20 cellular contexts compared by ENCODE assay signal in the genomic region with DNA sequence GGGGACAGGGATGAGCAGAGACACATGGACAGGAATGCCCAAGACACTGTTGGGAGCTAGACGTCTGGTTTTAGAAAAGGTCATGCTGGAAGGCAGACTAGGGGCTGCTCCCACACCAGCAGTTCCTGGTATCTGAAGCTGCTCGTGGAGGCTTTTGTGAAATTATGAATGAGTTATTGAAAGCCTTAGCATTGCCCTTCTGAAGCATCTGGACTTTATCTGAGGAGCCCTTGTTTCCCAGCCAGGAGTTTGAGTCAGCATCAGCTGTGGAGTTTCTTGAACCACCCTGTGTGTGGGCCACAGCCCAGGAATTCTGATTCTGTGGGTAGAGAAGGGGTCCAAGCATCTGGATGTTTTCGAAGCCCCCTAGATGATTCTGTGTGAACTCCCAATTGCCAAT.
A peak's percentile ranks its signal among the peaks of the same experiment; 100 is the strongest.
DNase-seq lines count a peak whose midpoint lies in the region; ATAC-seq, FAIRE-seq and TF ChIP-seq lines count a peak whose summit lies in the region.
"Had no signal": no experiment of that assay in that cellular context is flagged by ENCODE, and none has a peak within 500 bp of the region (broad histone marks: within the 10 kb centered on the region; RNA-seq: fewer than 3 reads in every experiment).

No MANE protein-coding gene starts in this region.

- no peak for FAIRE-seq in urothelium cell line (lab: Jason Lieb, UNC)

- peaks cover 14% of the 10 kb centered on the region for H3K4me1 Mint-ChIP-seq in activated T-helper 17 cell treated with anti-CD3 and anti-CD28 coated beads, Interleukin-2, amount 50 U/mL, for 72 hours
- H3K4me1 Mint-ChIP-seq: activated B cell treated with CpG ODN at 0.5 μM for 24 hours had no signal

- H3K27me3 Mint-ChIP-seq in activated T-helper 17 cell treated with anti-CD3 and anti-CD28 coated beads, Interleukin-2, amount 50 U/mL, for 72 hours, result no peaks in the 10 kb centered on the region
- H3K27me3 Mint-ChIP-seq: activated B cell treated with CpG ODN at 0.5 μM for 24 hours; stimulated activated naive CD8-positive, alpha-beta T cell treated with anti-CD3 and anti-CD28 coated beads, Interleukin-15, Interleukin-2, amounts not matched to agents 100 ng/mL and 50 ng/mL, for 24 hours had no signal

- H3K4me3 Mint-ChIP-seq in activated T-helper 17 cell treated with anti-CD3 and anti-CD28 coated beads, Interleukin-2, amount 50 U/mL, for 72 hours, result no peak overlapping the region
- H3K4me3 Mint-ChIP-seq: activated B cell treated with CpG ODN at 0.5 μM for 24 hours; activated T-helper 1 cell treated with anti-CD3 and anti-CD28 coated beads, Interleukin-12 subunit alpha, Interleukin-12 subunit beta, Interleukin-2, Interleukin-4 antibody, amounts not matched to agents 30 ng/mL and 10 ng/mL and 1 ng/mL, durations not matched to agents 14 hours and 24 hours and 36 hours; immature natural killer cell; nephron; stimulated activated naive CD8-positive, alpha-beta T cell treated with anti-CD3 and anti-CD28 coated beads, Interleukin-15, Interleukin-2, amounts not matched to agents 100 ng/mL and 50 ng/mL, for 24 hours; T-helper 1 cell treated with Interleukin-12 subunit alpha and Interleukin-12 subunit beta and Interleukin-4 antibody, amounts not matched to agents 30 μg/mL and 1 μg/mL, for 36 hours had no signal

- peak overlapping the region; percentile 5 for H3K27ac Mint-ChIP-seq in activated T-helper 17 cell treated with anti-CD3 and anti-CD28 coated beads, Interleukin-2, amount 50 U/mL, for 72 hours
- H3K27ac Mint-ChIP-seq: activated B cell treated with CpG ODN at 0.5 μM for 24 hours; activated T-helper 1 cell treated with anti-CD3 and anti-CD28 coated beads, Interleukin-12 subunit alpha, Interleukin-12 subunit beta, Interleukin-2, Interleukin-4 antibody, amounts not matched to agents 30 ng/mL and 10 ng/mL and 1 ng/mL, durations not matched to agents 14 hours and 24 hours and 36 hours; immature natural killer cell; nephron; stimulated activated naive CD8-positive, alpha-beta T cell treated with anti-CD3 and anti-CD28 coated beads, Interleukin-15, Interleukin-2, amounts not matched to agents 100 ng/mL and 50 ng/mL, for 24 hours; T-helper 1 cell treated with Interleukin-12 subunit alpha and Interleukin-12 subunit beta and Interleukin-4 antibody, amounts not matched to agents 30 μg/mL and 1 μg/mL, for 36 hours had no signal

- H3K9me3 Mint-ChIP-seq in activated T-helper 17 cell treated with anti-CD3 and anti-CD28 coated beads, Interleukin-2, amount 50 U/mL, for 72 hours, result no peaks in the 10 kb centered on the region
- H3K9me3 Mint-ChIP-seq: activated B cell treated with CpG ODN at 0.5 μM for 24 hours; activated T-helper 1 cell treated with anti-CD3 and anti-CD28 coated beads, Interleukin-12 subunit alpha, Interleukin-12 subunit beta, Interleukin-2, Interleukin-4 antibody, amounts not matched to agents 30 ng/mL and 10 ng/mL and 1 ng/mL, durations not matched to agents 14 hours and 24 hours and 36 hours; immature natural killer cell; nephron; stimulated activated naive CD8-positive, alpha-beta T cell treated with anti-CD3 and anti-CD28 coated beads, Interleukin-15, Interleukin-2, amounts not matched to agents 100 ng/mL and 50 ng/mL, for 24 hours; T-helper 1 cell treated with Interleukin-12 subunit alpha and Interleukin-12 subunit beta and Interleukin-4 antibody, amounts not matched to agents 30 μg/mL and 1 μg/mL, for 36 hours had no signal

- DNase-seq in AG10803 (ENCODE audit: low read depth) (peak; percentile 66), fibroblast of the aortic adventitia (ENCODE audit: low read depth) (peak; percentile 81), nucleus accumbens (lab: John Stamatoyannopoulos, UW) (peak in 40 of 56 donors; percentile 10 to 64 (median 36)), urothelium cell line (ENCODE audit: low spot score) (no peak), NCI-H146 treated with DMSO at 0.1 percent for 48 hours (lab: John Stamatoyannopoulos, UW; ENCODE audit: unreplicated experiment) (no peak), NCI-H1105 (lab: John Stamatoyannopoulos, UW) (no peak)
- DNase-seq: activated B cell treated with CpG ODN at 0.5 μM for 24 hours; activated CD8-positive, alpha-beta memory T cell treated with anti-CD3 and anti-CD28 coated beads for 24 hours; GDM1; immature natural killer cell; NCI-H1694 treated with DMSO at 0.1 percent for 48 hours; NCI-H446; NK-92 treated with Interleukin-12 subunit alpha and Interleukin-12 subunit beta, amount 100 ng/mL, for 24 hours had no signal

- H3K4me3 ChIP-seq in AG10803 (ENCODE audit: low read length) (no peak overlapping the region), fibroblast of the aortic adventitia (ENCODE audit: low read depth, low read length) (no peak overlapping the region)
- H3K4me3 ChIP-seq: vagina had no signal

- H3K36me3 Mint-ChIP-seq in activated T-helper 17 cell treated with anti-CD3 and anti-CD28 coated beads, Interleukin-2, amount 50 U/mL, for 72 hours (ENCODE audit: low read depth), result peaks cover 14% of the 10 kb centered on the region

- no peak for ATAC-seq in activated T-helper 17 cell treated with anti-CD3 and anti-CD28 coated beads, Interleukin-2, amount 50 U/mL, for 72 hours (replicated peaks)
- ATAC-seq in HG02938 (IDR thresholded peaks at IDR 0.05; ENCODE audit: unreplicated experiment), result no peak

- TF ChIP-seq CTCF in AG10803 (conservative IDR thresholded peaks at IDR 0.05; ENCODE audit: low read length), result no peak
- no peak for TF ChIP-seq CTCF in fibroblast of the aortic adventitia (IDR thresholded peaks at IDR 0.05; ENCODE audit: insufficient read depth, low read length)

Comparison
In these comparisons a context has a peak if more than half of its experiments do, and no peak if none do; other contexts are left out.
1. DNase-seq: peak in AG10803 (single experiment), fibroblast of the aortic adventitia (single experiment) and nucleus accumbens (40 of 56); none in urothelium cell line (single experiment), NCI-H146 treated with DMSO at 0.1 percent for 48 hours (single experiment) and NCI-H1105 (single experiment).